8 cellular contexts compared by ENCODE assay signal in the genomic region with DNA sequence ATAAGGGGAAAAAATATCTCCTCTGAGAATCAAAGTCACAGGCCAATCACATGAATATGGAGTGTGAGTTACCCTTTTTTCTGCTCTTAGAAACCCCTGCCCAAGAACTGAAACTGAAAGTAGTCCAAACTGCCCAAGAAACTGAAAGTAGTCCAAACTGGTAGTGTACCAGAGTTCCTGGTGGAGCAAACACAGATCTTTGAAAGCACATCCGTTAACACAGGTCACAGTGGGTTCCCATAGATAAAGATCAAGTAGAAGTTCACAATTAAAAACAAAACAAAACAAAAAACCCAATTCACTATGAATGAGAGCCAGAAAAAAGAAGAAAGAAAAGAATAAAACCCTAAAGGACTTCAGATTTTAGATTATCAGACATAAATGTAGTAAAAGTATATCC.
DNase-seq lines count a peak whose midpoint lies in the region; ATAC-seq and TF ChIP-seq lines count a peak whose summit lies in the region.

No MANE protein-coding gene starts in this region.

- H3K9me3 Mint-ChIP-seq in stimulated activated naive CD8-positive, alpha-beta T cell treated with anti-CD3 and anti-CD28 coated beads, Interleukin-15, amount 100 ng/mL, for 72 hours, result no peaks in the 10 kb centered on the region

- peak overlapping the region; percentile 3 to 56 for H3K27ac Mint-ChIP-seq in stimulated activated naive CD8-positive, alpha-beta T cell treated with anti-CD3 and anti-CD28 coated beads, Interleukin-15, amount 100 ng/mL, for 72 hours

- H3K9me3 ChIP-seq in SJSA1 (replicated peaks) (no peaks in the 10 kb centered on the region), body of pancreas (no peaks in the 10 kb centered on the region)

- H3K4me1 ChIP-seq in SJSA1 (replicated peaks), result no peaks in the 10 kb centered on the region
- H3K4me1 ChIP-seq in body of pancreas, result no peaks in the 10 kb centered on the region

- 46 to 85% methylated on average over 1 of the region's 1 CpG for WGBS in body of pancreas, 2 donors

- H3K36me3 ChIP-seq in SJSA1 (no peaks in the 10 kb centered on the region), body of pancreas (replicated peaks in 1 of 2; ENCODE audit: insufficient read depth in 1 of 2, low read depth in 2 of 2) (no peaks in the 10 kb centered on the region)

- TF ChIP-seq POLR2A in body of pancreas (IDR thresholded peaks at IDR 0.05), result no peak

- H3K27me3 Mint-ChIP-seq in stimulated activated naive CD8-positive, alpha-beta T cell treated with anti-CD3 and anti-CD28 coated beads, Interleukin-15, amount 100 ng/mL, for 72 hours, result no peaks in the 10 kb centered on the region

- H3K4me3 ChIP-seq in AG04449 (ENCODE audit: low read depth, low read length), result 0 out of 2 replicates have a peak overlapping the region, but pooled peaks have one; percentile 27
- peak overlapping the region; percentile 1; the same call in 1 of the 2 replicates for H3K4me3 ChIP-seq in SJSA1
- H3K4me3 ChIP-seq in foreskin fibroblast (ENCODE audit: low read depth in 1 of 2, low read length in 2 of 2), result peak overlapping the region; percentile 1 to 42
- no peak overlapping the region for H3K4me3 ChIP-seq in body of pancreas

- H3K27me3 ChIP-seq in SJSA1 (replicated peaks), result no peaks in the 10 kb centered on the region
- H3K27me3 ChIP-seq in body of pancreas, result no peaks in the 10 kb centered on the region

- ATAC-seq in GM18508 (IDR thresholded peaks at IDR 0.05; ENCODE audit: insufficient read depth, unreplicated experiment), result peak; percentile 81
- peak; percentile 91 for ATAC-seq in HG02973 (IDR thresholded peaks at IDR 0.05; ENCODE audit: unreplicated experiment)
- peak; percentile 82 for ATAC-seq in stimulated activated naive CD8-positive, alpha-beta T cell treated with anti-CD3 and anti-CD28 coated beads, Interleukin-15, amount 100 ng/mL, for 72 hours
- ATAC-seq in body of pancreas, result no peak

- intact Hi-C loops in body of pancreas (cut with DNase I), result no loop called here

- TF ChIP-seq CTCF in AG04449 (IDR thresholded peaks at IDR 0.05; ENCODE audit: insufficient read depth, low read length, missing control alignments) (no peak), foreskin fibroblast (IDR thresholded peaks at IDR 0.05; ENCODE audit: low read depth, low read length) (no peak), body of pancreas (IDR thresholded peaks at IDR 0.05) (no peak)

- CTCF ChIA-PET in AG04449 (lab: Yijun Ruan, JAX), result no interaction called here

- peak overlapping the region; percentile 35 for H3K27ac ChIP-seq in SJSA1
- no peak overlapping the region for H3K27ac ChIP-seq in body of pancreas

- DNase-seq in AG04449 (ENCODE audit: low read depth, low spot score) (no peak), SJSA1 (ENCODE audit: low read depth in 1 of 2, low spot score in 2 of 2) (peak in 1 of 2 experiments; percentile 62), foreskin fibroblast (peak; percentile 7 to 47), body of pancreas (no peak), SKM-1 (lab: John Stamatoyannopoulos, UW; ENCODE audit: unreplicated experiment) (no peak)
- peak in 1 of 2 donors; percentile 11 for DNase-seq in stimulated activated naive CD8-positive, alpha-beta T cell treated with anti-CD3 and anti-CD28 coated beads, Interleukin-15, amount 100 ng/mL, for 72 hours

- peak overlapping the region; percentile 47 to 68 for H3K4me3 Mint-ChIP-seq in stimulated activated naive CD8-positive, alpha-beta T cell treated with anti-CD3 and anti-CD28 coated beads, Interleukin-15, amount 100 ng/mL, for 72 hours

- H3K4me1 Mint-ChIP-seq in stimulated activated naive CD8-positive, alpha-beta T cell treated with anti-CD3 and anti-CD28 coated beads, Interleukin-15, amount 100 ng/mL, for 72 hours, result peaks cover 8% of the 10 kb centered on the region

- POLR2A ChIA-PET in AG04449 (lab: Yijun Ruan, JAX), result no interaction called here

Comparison
In these comparisons a context has a peak if more than half of its experiments do, and no peak if none do; other contexts are left out.
1. DNase-seq: peak in foreskin fibroblast (2 of 2); none in AG04449 (single experiment), body of pancreas (0 of 4) and SKM-1 (single experiment).
2. H3K4me3 ChIP-seq: peak in AG04449 (single experiment), SJSA1 (single experiment) and foreskin fibroblast (2 of 2); none in body of pancreas (0 of 2).